Comparison of ENCODE assay signal across 1 cellular context in genomic region chr1:229448845-229449244, GRCh38.
TF ChIP-seq lines count a peak whose summit lies in the region.

No MANE protein-coding gene starts in this region.

TF ChIP-seq in GM12878, 131 proteins besides CTCF, POLR2A, EP300 and RAD21 (continued from another document):
- TF ChIP-seq BCL11A (IDR thresholded peaks at IDR 0.05; ENCODE audit: low read depth, low read length) (no peak), HCFC1 (IDR thresholded peaks at IDR 0.05; ENCODE audit: low read length) (no peak), CHD2 (IDR thresholded peaks at IDR 0.05; ENCODE audit: borderline replicate concordance, low read depth, low read length) (no peak), ATF7 (IDR thresholded peaks at IDR 0.05; ENCODE audit: low read depth) (no peak), TAF1 (IDR thresholded peaks at IDR 0.05; ENCODE audit: borderline replicate concordance, low read depth, low read length) (no peak), ZSCAN29 (IDR thresholded peaks at IDR 0.05) (no peak), SMAD1 (IDR thresholded peaks at IDR 0.05; ENCODE audit: low read depth, partially characterized antibody) (no peak), WRNIP1 (IDR thresholded peaks at IDR 0.05; ENCODE audit: borderline replicate concordance, low read depth, low read length) (no peak), HDAC2 (IDR thresholded peaks at IDR 0.05) (no peak), MTA2 (IDR thresholded peaks at IDR 0.05; ENCODE audit: low read depth) (no peak), MLLT1 (IDR thresholded peaks at IDR 0.05) (no peak), ZBTB11 (CRISPR knock-in tag; IDR thresholded peaks at IDR 0.05) (no peak), RELB (IDR thresholded peaks at IDR 0.05; ENCODE audit: low read depth) (no peak), PKNOX1 (IDR thresholded peaks at IDR 0.05) (no peak), ZBTB33 (IDR thresholded peaks at IDR 0.05) (no peak)
